9 cellular contexts compared by ENCODE assay signal in the genomic region with DNA sequence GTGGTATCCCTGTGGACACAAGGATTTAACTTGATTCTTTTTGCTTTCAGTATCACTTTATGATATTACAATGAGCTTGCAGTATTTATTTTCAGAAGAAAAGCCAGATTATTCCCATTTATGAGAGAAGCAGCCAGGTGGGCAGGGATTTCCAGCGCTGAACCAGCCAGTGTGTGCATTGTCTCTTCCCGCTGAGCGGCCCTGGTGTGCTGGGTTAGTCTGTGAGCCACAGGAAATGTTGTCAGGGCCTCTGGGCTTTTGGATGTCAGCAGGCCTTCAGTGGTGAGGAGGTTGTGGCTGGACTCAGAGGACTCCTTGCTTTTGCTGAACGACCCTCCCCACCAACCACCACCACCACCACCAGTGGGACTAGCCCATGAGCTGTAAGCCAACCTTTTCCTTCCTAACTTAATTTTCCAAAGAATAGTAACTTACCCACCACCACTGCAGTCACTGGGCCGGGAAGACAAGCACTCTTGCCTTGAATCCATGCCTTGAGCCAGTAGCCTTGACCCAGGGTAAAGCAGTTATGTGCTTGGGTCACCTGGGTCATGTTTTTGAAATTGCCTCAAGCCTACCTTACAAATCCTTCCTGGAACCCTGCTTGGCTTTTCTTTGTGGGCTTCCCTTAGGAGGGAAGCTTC. TPM values are rescaled to one million over a fixed set of nuclear protein-coding genes. Genes with fewer than 3 reads are reported as not detected.
DNase-seq lines count a peak whose midpoint lies in the region; ATAC-seq and TF ChIP-seq lines count a peak whose summit lies in the region.
"Had no signal": no experiment of that assay in that cellular context is flagged by ENCODE, and none has a peak within 500 bp of the region (broad histone marks: within the 10 kb centered on the region; RNA-seq: fewer than 3 reads in every experiment).

No MANE protein-coding gene starts in this region.

- DNase-seq in NCI-H748 (lab: John Stamatoyannopoulos, UW; ENCODE audit: unreplicated experiment) (peak; percentile 22), NCI-H748 treated with DMSO at 0.1 percent for 48 hours (lab: John Stamatoyannopoulos, UW) (no peak), RWPE2 (ENCODE audit: low spot score) (no peak), thoracic aorta (ENCODE audit: low spot score) (no peak), SIG-M5 (lab: John Stamatoyannopoulos, UW) (no peak), GF-D8 (lab: John Stamatoyannopoulos, UW) (no peak)
- DNase-seq: NCI-H524 had no signal

- H3K27me3 ChIP-seq in RWPE2 (ENCODE audit: insufficient read depth, poor library complexity, severe bottlenecking) (no peaks in the 10 kb centered on the region), iPS-20b (ENCODE audit: insufficient read depth, low read length) (no peaks in the 10 kb centered on the region), thoracic aorta (replicated peaks; ENCODE audit: insufficient read depth) (no peaks in the 10 kb centered on the region)

- H3K9me3 ChIP-seq in RWPE2 (ENCODE audit: severe bottlenecking) (no peaks in the 10 kb centered on the region), iPS-20b (ENCODE audit: insufficient read depth, low read depth, low read length) (no peaks in the 10 kb centered on the region), thoracic aorta (no peaks in the 10 kb centered on the region)

- peak overlapping the region; percentile 94 for H3K27ac ChIP-seq in RWPE2 (ENCODE audit: poor library complexity, severe bottlenecking)
- peak overlapping the region; percentile 3 for H3K27ac ChIP-seq in iPS-20b (ENCODE audit: low read length)
- peak overlapping the region; percentile 3 to 38 for H3K27ac ChIP-seq in thoracic aorta

- peaks cover 75% of the 10 kb centered on the region for H3K36me3 ChIP-seq in RWPE2 (ENCODE audit: low read depth)
- no peaks in the 10 kb centered on the region for H3K36me3 ChIP-seq in iPS-20b (ENCODE audit: insufficient read depth, low read depth, low read length)
- no peaks in the 10 kb centered on the region for H3K36me3 ChIP-seq in thoracic aorta

- TF ChIP-seq CTCF in RWPE2 (IDR thresholded peaks at IDR 0.05; ENCODE audit: poor library complexity, severe bottlenecking) = no peak
- no peak for TF ChIP-seq CTCF in thoracic aorta (IDR thresholded peaks at IDR 0.05)

- H3K4me1 ChIP-seq in RWPE2 (ENCODE audit: insufficient read depth, poor library complexity, severe bottlenecking) = peaks cover 86% of the 10 kb centered on the region
- H3K4me1 ChIP-seq in iPS-20b (ENCODE audit: insufficient read depth, low read length) = peaks cover 57% of the 10 kb centered on the region
- H3K4me1 ChIP-seq in thoracic aorta (ENCODE audit: control insufficient read depth in 1 of 2, low read depth in 2 of 2) = peaks cover 30 to 99% of the 10 kb centered on the region in 2 donors

- no peak overlapping the region for H3K4me3 ChIP-seq in RWPE2 (ENCODE audit: severe bottlenecking)
- no peak overlapping the region for H3K4me3 ChIP-seq in iPS-20b (ENCODE audit: low read length)
- no peak overlapping the region for H3K4me3 ChIP-seq in thoracic aorta

- no peak; the same call in 2 of the 3 replicates for ATAC-seq in RWPE2 (ENCODE audit: low read depth)
- no peak for ATAC-seq in thoracic aorta (ENCODE audit: insufficient number of reproducible peaks, low FRiP score, low read depth)
- ATAC-seq in HG03469 (IDR thresholded peaks at IDR 0.05; ENCODE audit: unreplicated experiment) = no peak

- no peak overlapping the region for H3K9ac ChIP-seq in iPS-20b (ENCODE audit: low read depth, low read length)

RNA-seq across cellular contexts. Expression of a gene that starts 33.1 kb away (rescaled TPM):
- 100 to 1,000 TPM in 1 of 2 donors, 10 to 100 TPM in 1; 96.9 to 139 TPM for total RNA-seq in thoracic aorta

Comparison
In these comparisons a context has a peak if more than half of its experiments do, and no peak if none do; other contexts are left out.
1. H3K27ac ChIP-seq: peak in every context shown above with its lines; median percentile 94 in RWPE2; 20 in thoracic aorta; 3 in iPS-20b.